8 cellular contexts compared by ENCODE assay signal in genomic region chrX:125202486-125203378, GRCh38.
A peak's percentile ranks its signal among the peaks of the same experiment; 100 is the strongest.
DNase-seq lines count a peak whose midpoint lies in the region; ATAC-seq lines count a peak whose summit lies in the region.

No MANE protein-coding gene starts in this region.

- H3K4me1 Mint-ChIP-seq in CD4-positive, alpha-beta memory T cell, result peaks cover 8 to 34% (median 15%) of the 10 kb centered on the region in 4 donors
- peaks cover 24% of the 10 kb centered on the region for H3K4me1 Mint-ChIP-seq in central memory CD8-positive, alpha-beta T cell

- no peak overlapping the region for H4K91ac ChIP-seq in neuronal stem cell (ENCODE audit: low read depth, low read length, poor library complexity)

- H3K36me3 ChIP-seq in CD4-positive, alpha-beta memory T cell (ENCODE audit: insufficient read depth, low read length), result no peaks in the 10 kb centered on the region
- H3K36me3 ChIP-seq in HUES6 (ENCODE audit: control insufficient read depth, insufficient read depth, low read length) (no peaks in the 10 kb centered on the region), neuronal stem cell (replicated peaks in 1 of 2; ENCODE audit: control insufficient read depth in 2 of 2, insufficient read depth in 2 of 2, low read length in 2 of 2) (no peaks in the 10 kb centered on the region)

- H3K27me3 ChIP-seq in CD4-positive, alpha-beta memory T cell (ENCODE audit: insufficient read depth, low read length), result peaks cover 10% of the 10 kb centered on the region
- H3K27me3 ChIP-seq in HUES6 (ENCODE audit: control insufficient read depth, insufficient read depth, low read length) (peaks cover 45% of the 10 kb centered on the region), neuronal stem cell (ENCODE audit: control insufficient read depth in 3 of 3, insufficient read depth in 3 of 3, low read depth in 1 of 3, low read length in 3 of 3) (peaks cover 0 to 65% (median 18%) of the 10 kb centered on the region in 3 experiments)

- no peaks in the 10 kb centered on the region for H3K36me3 Mint-ChIP-seq in CD4-positive, alpha-beta memory T cell
- H3K36me3 Mint-ChIP-seq in central memory CD8-positive, alpha-beta T cell (ENCODE audit: insufficient read depth), result peaks cover 2% of the 10 kb centered on the region

- CTCF ChIA-PET in CD4-positive, alpha-beta memory T cell (lab: Charles Lee; ENCODE audit: partially characterized antibody), result no interaction called here

- H3K79me1 ChIP-seq in neuronal stem cell (ENCODE audit: low read depth, low read length), result no peaks in the 10 kb centered on the region

- no peaks in the 10 kb centered on the region for H3K9me3 ChIP-seq in CD4-positive, alpha-beta memory T cell (ENCODE audit: control insufficient read depth in 1 of 2, low read length in 2 of 2)
- H3K9me3 ChIP-seq in HUES6 (ENCODE audit: control insufficient read depth, insufficient read depth, low read depth, low read length), result no peaks in the 10 kb centered on the region
- H3K9me3 ChIP-seq in neuronal stem cell (replicated peaks in 1 of 2; ENCODE audit: control insufficient read depth in 2 of 2, insufficient read depth in 1 of 2, low read depth in 1 of 2, low read length in 2 of 2), result no peaks in the 10 kb centered on the region

- H3K27me3 Mint-ChIP-seq in CD4-positive, alpha-beta memory T cell, result peaks cover 19 to 25% of the 10 kb centered on the region in 2 donors
- peaks cover 32% of the 10 kb centered on the region for H3K27me3 Mint-ChIP-seq in central memory CD8-positive, alpha-beta T cell

- no peak overlapping the region for H3K4ac ChIP-seq in neuronal stem cell (ENCODE audit: low read length)

- H3K4me3 Mint-ChIP-seq in CD4-positive, alpha-beta memory T cell, result peak overlapping the region; percentile 41 to 86 (median 68)
- H3K4me3 Mint-ChIP-seq in central memory CD8-positive, alpha-beta T cell, result peak overlapping the region; percentile 80

- POLR2A ChIA-PET in CD4-positive, alpha-beta memory T cell (lab: Charles Lee; ENCODE audit: partially characterized antibody), result no interaction called here

- H2BK120ac ChIP-seq in neuronal stem cell (ENCODE audit: low read depth, low read length), result no peak overlapping the region

- peak overlapping the region; percentile 61 for H2AFZ ChIP-seq in neuronal stem cell (ENCODE audit: low read length)

- intact Hi-C loops in CD4-positive, alpha-beta memory T cell (cut with micrococcal nuclease), result no loop called here

- H3K9ac ChIP-seq in HUES6 (ENCODE audit: low read length) (peak overlapping the region; percentile 63), neuronal stem cell (ENCODE audit: low read depth, low read length, poor library complexity) (no peak overlapping the region)

- H4K8ac ChIP-seq in neuronal stem cell (ENCODE audit: low read depth, low read length), result no peak overlapping the region

- no peak overlapping the region for H3K23ac ChIP-seq in neuronal stem cell (ENCODE audit: low read depth, low read length, poor library complexity)

- ATAC-seq in central memory CD8-positive, alpha-beta T cell (replicated peaks; ENCODE audit: extremely low read depth, poor library complexity, severe bottlenecking), result no peak
- ATAC-seq in GM18502 (IDR thresholded peaks at IDR 0.05; ENCODE audit: poor library complexity, unreplicated experiment), result no peak
- ATAC-seq in HG03342 (IDR thresholded peaks at IDR 0.05; ENCODE audit: unreplicated experiment), result no peak

- no peak overlapping the region for H2AK5ac ChIP-seq in neuronal stem cell (ENCODE audit: low read depth, low read length)

- no peak overlapping the region for H2BK5ac ChIP-seq in neuronal stem cell (ENCODE audit: low read length)

- H2BK12ac ChIP-seq in neuronal stem cell (ENCODE audit: low read length), result no peak overlapping the region

- no peak overlapping the region for H3K18ac ChIP-seq in neuronal stem cell (ENCODE audit: low read length)

- H3K27ac Mint-ChIP-seq in CD4-positive, alpha-beta memory T cell, result peak overlapping the region in 1 of 7 donors; percentile 64
- H3K27ac Mint-ChIP-seq in central memory CD8-positive, alpha-beta T cell (ENCODE audit: low read depth), result peak overlapping the region; percentile 46

- no peak overlapping the region for H3K14ac ChIP-seq in neuronal stem cell (ENCODE audit: low read length)

- no peak overlapping the region for H3K4me3 ChIP-seq in CD4-positive, alpha-beta memory T cell (ENCODE audit: low read length in 2 of 2)
- H3K4me3 ChIP-seq in HUES6 (ENCODE audit: low read depth, low read length) (peak overlapping the region; percentile 83), neuronal stem cell (ENCODE audit: low read length in 2 of 2) (peak overlapping the region in 1 of 2 donors; percentile 84)

- peak overlapping the region; percentile 71 for H3K4me2 ChIP-seq in neuronal stem cell (ENCODE audit: insufficient read depth, low read length, poor library complexity, severe bottlenecking)

- no CpG with 5 or more reads among the region's 41 CpGs for WGBS in neuronal stem cell (ENCODE audit: extremely low coverage in 2 of 2, insufficient read length in 2 of 2, insufficient replicate concordance in 1 of 2), 2 donors

- no peaks in the 10 kb centered on the region for H3K9me3 Mint-ChIP-seq in CD4-positive, alpha-beta memory T cell
- no peaks in the 10 kb centered on the region for H3K9me3 Mint-ChIP-seq in central memory CD8-positive, alpha-beta T cell

- peaks cover 4% of the 10 kb centered on the region for H3K4me1 ChIP-seq in CD4-positive, alpha-beta memory T cell (ENCODE audit: insufficient read depth, low read length)
- H3K4me1 ChIP-seq in HUES6 (ENCODE audit: control insufficient read depth, insufficient read depth, low read length) (peaks cover 19% of the 10 kb centered on the region), neuronal stem cell (ENCODE audit: control insufficient read depth in 2 of 2, insufficient read depth in 1 of 2, low read depth in 1 of 2, low read length in 2 of 2) (no peaks in the 10 kb centered on the region)

- H2BK15ac ChIP-seq in neuronal stem cell (ENCODE audit: low read length), result no peak overlapping the region

- no peak overlapping the region for H3K27ac ChIP-seq in CD4-positive, alpha-beta memory T cell (ENCODE audit: low read depth, low read length)
- H3K27ac ChIP-seq in HUES6 (ENCODE audit: low read depth, low read length) (no peak overlapping the region), neuronal stem cell (replicated peaks; ENCODE audit: low read length) (no peak overlapping the region)

- DNase-seq in CD4-positive, alpha-beta memory T cell, result no peak
- no peak for DNase-seq in central memory CD8-positive, alpha-beta T cell (ENCODE audit: low spot score in 2 of 2)
- no peak for DNase-seq in neuronal stem cell (ENCODE audit: low spot score)
- DNase-seq in NCI-H2196 treated with DMSO at 0.1 percent for 48 hours (lab: John Stamatoyannopoulos, UW; ENCODE audit: unreplicated experiment), result no peak
- no peak for DNase-seq in GM03348 (ENCODE audit: low spot score)
